In genomic region chr10:65375528-65375927, GRCh38 we compare ENCODE assay signal across 33 cellular contexts.
"Had no signal": no experiment of that assay in that cellular context is flagged by ENCODE, and none has a peak within 500 bp of the region (broad histone marks: within the 10 kb centered on the region; RNA-seq: fewer than 3 reads in every experiment).

No MANE protein-coding gene starts in this region.

- H3K4me3 Mint-ChIP-seq: activated CD4-positive, alpha-beta memory T cell treated with anti-CD3 and anti-CD28 coated beads for 36 hours; activated CD4-positive, alpha-beta T cell treated with anti-CD3 and anti-CD28 coated beads for 36 hours; activated CD4-positive, alpha-beta T cell treated with anti-CD3 and anti-CD28 coated beads, Interleukin-2, amount 10 ng/mL, durations not matched to agents 24 days and 14 days; activated CD8-positive, alpha-beta memory T cell treated with anti-CD3 and anti-CD28 coated beads, Interleukin-2, amount 10 ng/mL, durations not matched to agents 7 days and 5 days; activated CD8-positive, alpha-beta T cell treated with anti-CD3 and anti-CD28 coated beads, Interleukin-2, amount 10 ng/mL, durations not matched to agents 7 days and 5 days; activated naive CD4-positive, alpha-beta T cell treated with anti-CD3 and anti-CD28 coated beads for 36 hours; activated naive CD8-positive, alpha-beta T cell treated with anti-CD3 and anti-CD28 coated beads, Interleukin-2, amount 10 ng/mL, durations not matched to agents 7 days and 5 days; activated T-helper 1 cell treated with anti-CD3 and anti-CD28 coated beads, Interleukin-12 subunit alpha, Interleukin-12 subunit beta, Interleukin-2, Interleukin-4 antibody, amounts not matched to agents 30 ng/mL and 10 ng/mL and 1 ng/mL, durations not matched to agents 14 hours and 24 hours and 36 hours; brain; T-helper 2 cell treated with Interferon-gamma antibody and Interleukin-4, amounts not matched to agents 5 μg/mL and 100 μg/mL, for 36 hours had no signal

- H3K36me3 ChIP-seq: ascending aorta, breast epithelium, cardiac muscle cell, colonic mucosa had no signal

- H3K4me1 ChIP-seq: ascending aorta, breast epithelium, colonic mucosa had no signal

- H3K4me3 ChIP-seq: ascending aorta, breast epithelium, cardiac muscle cell, colonic mucosa had no signal

- H3K27ac Mint-ChIP-seq: activated CD4-positive, alpha-beta memory T cell treated with anti-CD3 and anti-CD28 coated beads for 36 hours; activated CD4-positive, alpha-beta T cell treated with anti-CD3 and anti-CD28 coated beads for 36 hours; activated CD4-positive, alpha-beta T cell treated with anti-CD3 and anti-CD28 coated beads, Interleukin-2, amount 10 ng/mL, durations not matched to agents 24 days and 14 days; activated CD8-positive, alpha-beta memory T cell treated with anti-CD3 and anti-CD28 coated beads, Interleukin-2, amount 10 ng/mL, durations not matched to agents 7 days and 5 days; activated CD8-positive, alpha-beta T cell treated with anti-CD3 and anti-CD28 coated beads, Interleukin-2, amount 10 ng/mL, durations not matched to agents 7 days and 5 days; activated naive CD4-positive, alpha-beta T cell treated with anti-CD3 and anti-CD28 coated beads for 36 hours; activated naive CD4-positive, alpha-beta T cell treated with anti-CD3 and anti-CD28 coated beads, Interleukin-2, amount 50 U/mL, for 72 hours; activated naive CD8-positive, alpha-beta T cell treated with anti-CD3 and anti-CD28 coated beads, Interleukin-2, amount 10 ng/mL, durations not matched to agents 7 days and 5 days; activated T-helper 1 cell treated with anti-CD3 and anti-CD28 coated beads, Interleukin-12 subunit alpha, Interleukin-12 subunit beta, Interleukin-2, Interleukin-4 antibody, amounts not matched to agents 30 ng/mL and 10 ng/mL and 1 ng/mL, durations not matched to agents 14 hours and 24 hours and 36 hours; activated T-helper 2 cell treated with anti-CD3 and anti-CD28 coated beads, Interferon-gamma antibody, Interleukin-2, Interleukin-4, amounts not matched to agents 10 μg/mL and 5 μg/mL and 100 μg/mL, durations not matched to agents 14 hours and 24 hours and 36 hours; brain; T-helper 2 cell treated with Interferon-gamma antibody and Interleukin-4, amounts not matched to agents 5 μg/mL and 100 μg/mL, for 36 hours had no signal

- H3K27ac ChIP-seq: ascending aorta, breast epithelium, cardiac muscle cell, colonic mucosa, epithelial cell of prostate had no signal

- FAIRE-seq: endometrium, endothelial cell of umbilical vein, frontal cortex had no signal

- H3K27me3 Mint-ChIP-seq: activated CD4-positive, alpha-beta memory T cell treated with anti-CD3 and anti-CD28 coated beads for 36 hours; activated CD4-positive, alpha-beta T cell treated with anti-CD3 and anti-CD28 coated beads for 36 hours; activated CD4-positive, alpha-beta T cell treated with anti-CD3 and anti-CD28 coated beads, Interleukin-2, amount 10 ng/mL, durations not matched to agents 24 days and 14 days; activated CD8-positive, alpha-beta memory T cell treated with anti-CD3 and anti-CD28 coated beads, Interleukin-2, amount 10 ng/mL, durations not matched to agents 7 days and 5 days; activated naive CD8-positive, alpha-beta T cell treated with anti-CD3 and anti-CD28 coated beads, Interleukin-2, amount 10 ng/mL, durations not matched to agents 7 days and 5 days; brain had no signal

- H3K9me3 Mint-ChIP-seq: activated CD4-positive, alpha-beta T cell treated with anti-CD3 and anti-CD28 coated beads, Interleukin-2, amount 10 ng/mL, durations not matched to agents 24 days and 14 days; brain had no signal

- ATAC-seq: activated CD4-positive, alpha-beta T cell treated with anti-CD3 and anti-CD28 coated beads for 36 hours; activated CD8-positive, alpha-beta memory T cell treated with anti-CD3 and anti-CD28 coated beads, Interleukin-2, amount 10 ng/mL, durations not matched to agents 7 days and 5 days; activated CD8-positive, alpha-beta T cell treated with anti-CD3 and anti-CD28 coated beads, Interleukin-2, amount 10 ng/mL, durations not matched to agents 7 days and 5 days; activated naive CD4-positive, alpha-beta T cell treated with anti-CD3 and anti-CD28 coated beads, Interleukin-2, amount 50 U/mL, for 72 hours had no signal

- H3K36me3 Mint-ChIP-seq: activated CD4-positive, alpha-beta memory T cell treated with anti-CD3 and anti-CD28 coated beads for 36 hours; activated CD8-positive, alpha-beta memory T cell treated with anti-CD3 and anti-CD28 coated beads, Interleukin-2, amount 10 ng/mL, durations not matched to agents 7 days and 5 days; activated naive CD4-positive, alpha-beta T cell treated with anti-CD3 and anti-CD28 coated beads, Interleukin-2, amount 50 U/mL, for 72 hours; activated naive CD8-positive, alpha-beta T cell treated with anti-CD3 and anti-CD28 coated beads, Interleukin-2, amount 10 ng/mL, durations not matched to agents 7 days and 5 days; brain had no signal

- DNase-seq: activated CD4-positive, alpha-beta memory T cell treated with anti-CD3 and anti-CD28 coated beads for 36 hours; activated CD4-positive, alpha-beta T cell treated with anti-CD3 and anti-CD28 coated beads for 36 hours; activated CD4-positive, alpha-beta T cell treated with anti-CD3 and anti-CD28 coated beads, Interleukin-2, amount 10 ng/mL, durations not matched to agents 24 days and 14 days; activated CD4-positive, CD25-positive, alpha-beta regulatory T cell; activated CD4-positive, CD25-positive, alpha-beta regulatory T cell treated with anti-CD3 and anti-CD28 coated beads, Interleukin-2, amount 50 U/mL, for 72 hours; activated CD8-positive, alpha-beta memory T cell treated with anti-CD3 and anti-CD28 coated beads, Interleukin-2, amount 10 ng/mL, durations not matched to agents 7 days and 5 days; activated CD8-positive, alpha-beta memory T cell treated with anti-CD3 and anti-CD28 coated beads, Interleukin-2, amount 50 U/mL, for 4 hours; activated CD8-positive, alpha-beta T cell treated with anti-CD3 and anti-CD28 coated beads, Interleukin-2, amount 10 ng/mL, durations not matched to agents 7 days and 5 days; activated effector memory CD4-positive, alpha-beta T cell treated with anti-CD3 and anti-CD28 coated beads, Interleukin-2, amount 50 U/mL, for 16 hours; activated naive CD4-positive, alpha-beta T cell treated with anti-CD3 and anti-CD28 coated beads for 36 hours; activated naive CD8-positive, alpha-beta T cell treated with anti-CD3 and anti-CD28 coated beads, Interleukin-2, amount 10 ng/mL, durations not matched to agents 7 days and 5 days; activated T-cell treated with anti-CD3 and anti-CD28 coated beads, Interleukin-2, amount 50 U/mL, for 1 hour; activated T-cell treated with anti-CD3 and anti-CD28 coated beads, Interleukin-2, amount 50 U/mL, for 48 hours; central memory CD4-positive, alpha-beta T cell; cerebellar nuclear complex; colonic mucosa; effector CD8-positive, alpha-beta T cell; foreskin fibroblast; head of caudate nucleus; hippocampal formation; T1000 had no signal

- H3K9me3 ChIP-seq: ascending aorta, breast epithelium, colonic mucosa had no signal

- H3K4me1 Mint-ChIP-seq: activated CD4-positive, alpha-beta T cell treated with anti-CD3 and anti-CD28 coated beads for 36 hours; activated CD4-positive, alpha-beta T cell treated with anti-CD3 and anti-CD28 coated beads, Interleukin-2, amount 10 ng/mL, durations not matched to agents 24 days and 14 days; activated CD8-positive, alpha-beta memory T cell treated with anti-CD3 and anti-CD28 coated beads, Interleukin-2, amount 10 ng/mL, durations not matched to agents 7 days and 5 days; activated naive CD8-positive, alpha-beta T cell treated with anti-CD3 and anti-CD28 coated beads, Interleukin-2, amount 10 ng/mL, durations not matched to agents 7 days and 5 days; brain had no signal

- H3K27me3 ChIP-seq: ascending aorta, breast epithelium, cardiac muscle cell, colonic mucosa had no signal
